21 cellular contexts compared by ENCODE assay signal in genomic region chr5:128881609-128882008, GRCh38.
"Had no signal": no experiment of that assay in that cellular context is flagged by ENCODE, and none has a peak within 500 bp of the region (broad histone marks: within the 10 kb centered on the region; RNA-seq: fewer than 3 reads in every experiment).

No MANE protein-coding gene starts in this region.

- H3K27ac ChIP-seq: gastrocnemius medialis, neural progenitor cell, psoas muscle, spleen, suprapubic skin, vagina had no signal

- H3K4me2 ChIP-seq: neural progenitor cell had no signal

- H3K27me3 ChIP-seq: gastrocnemius medialis, neural progenitor cell, sigmoid colon, spleen, suprapubic skin, vagina had no signal

- H3K36me3 ChIP-seq: gastrocnemius medialis, neural progenitor cell, sigmoid colon, spleen, suprapubic skin, vagina had no signal

- DNase-seq: cortex of kidney; effector memory CD8-positive, alpha-beta T cell; erythroblast; foreskin fibroblast; gastrocnemius medialis; head of caudate nucleus; kidney; mucosa of descending colon; naive B cell; psoas muscle; right cardiac atrium; sigmoid colon; spleen; stimulated activated CD4-positive, alpha-beta T cell treated with anti-CD3 and anti-CD28 coated beads, Interleukin-15, amount 100 ng/mL, for 24 hours; stimulated activated CD4-positive, alpha-beta T cell treated with anti-CD3 and anti-CD28 coated beads, Interleukin-2, amount 100 ng/mL, for 48 hours; stimulated activated naive B cell treated with anti-CD40 and anti-IgM and Interleukin-4, amounts not matched to agents 10 μg/mL and 1 μg/mL and 100 μg/mL, for 72 hours; trophoblast cell had no signal

- H3K9ac ChIP-seq: neural progenitor cell had no signal

- H3K4me1 ChIP-seq: gastrocnemius medialis, psoas muscle, sigmoid colon, spleen, suprapubic skin, vagina had no signal

- H2AFZ ChIP-seq: neural progenitor cell had no signal

- H3K4me3 ChIP-seq: gastrocnemius medialis, lung, mucosa of descending colon, neural progenitor cell, psoas muscle, sigmoid colon, spleen, suprapubic skin, vagina had no signal

- H3K9me3 ChIP-seq: mucosa of descending colon, psoas muscle, sigmoid colon, spleen, suprapubic skin, vagina had no signal
